17 cellular contexts compared by ENCODE assay signal in genomic region chr6:155509743-155510475, GRCh38. TPM values are rescaled to one million over a fixed set of nuclear protein-coding genes. Genes with fewer than 3 reads are reported as not detected.
A peak's percentile ranks its signal among the peaks of the same experiment; 100 is the strongest.
DNase-seq lines count a peak whose midpoint lies in the region; TF ChIP-seq lines count a peak whose summit lies in the region.
"Had no signal": no experiment of that assay in that cellular context is flagged by ENCODE, and none has a peak within 500 bp of the region (broad histone marks: within the 10 kb centered on the region; RNA-seq: fewer than 3 reads in every experiment).

No MANE protein-coding gene starts in this region.

- H3K4me3 Mint-ChIP-seq in activated naive CD4-positive, alpha-beta T cell treated with anti-CD3 and anti-CD28 coated beads for 36 hours = no peak overlapping the region
- H3K4me3 Mint-ChIP-seq: CD4-positive, alpha-beta memory T cell; GM23338 had no signal

- peak overlapping the region; percentile 28 to 39 for H3K27ac ChIP-seq in tibial artery
- H3K27ac ChIP-seq: C4-2B had no signal

- H3K27me3 ChIP-seq in MG63 = no peaks in the 10 kb centered on the region
- H3K27me3 ChIP-seq in tibial artery = no peaks in the 10 kb centered on the region
- H3K27me3 ChIP-seq: BE2C had no signal

- H3K27me3 Mint-ChIP-seq in activated naive CD4-positive, alpha-beta T cell treated with anti-CD3 and anti-CD28 coated beads for 36 hours (ENCODE audit: low read depth) = no peaks in the 10 kb centered on the region

- H3K36me3 Mint-ChIP-seq in activated naive CD4-positive, alpha-beta T cell treated with anti-CD3 and anti-CD28 coated beads for 36 hours (ENCODE audit: low read depth) = no peaks in the 10 kb centered on the region
- H3K36me3 Mint-ChIP-seq: CD4-positive, alpha-beta memory T cell had no signal

- no peaks in the 10 kb centered on the region for H3K36me3 ChIP-seq in MG63
- H3K36me3 ChIP-seq in tibial artery = no peaks in the 10 kb centered on the region
- H3K36me3 ChIP-seq: BE2C had no signal

- peaks cover 30% of the 10 kb centered on the region for H3K4me1 Mint-ChIP-seq in activated naive CD4-positive, alpha-beta T cell treated with anti-CD3 and anti-CD28 coated beads for 36 hours (ENCODE audit: low read depth)
- H3K4me1 Mint-ChIP-seq: CD4-positive, alpha-beta memory T cell; GM23338 had no signal

- H3K9me3 ChIP-seq in MG63 (no peaks in the 10 kb centered on the region), tibial artery (no peaks in the 10 kb centered on the region)
- H3K9me3 ChIP-seq: BE2C had no signal

- H3K4me3 ChIP-seq in MG63 = no peak overlapping the region
- no peak overlapping the region for H3K4me3 ChIP-seq in tibial artery
- H3K4me3 ChIP-seq: GM23338 had no signal

- CTCF ChIA-PET in activated naive CD4-positive, alpha-beta T cell treated with anti-CD3 and anti-CD28 coated beads for 36 hours (lab: Charles Lee) = interaction anchor here (0.9 kb wide), 1 partner anchor 176 kb away, joined by 5 read pairs; no protein-coding TSS in a partner anchor

- TF ChIP-seq CTCF in tibial artery (IDR thresholded peaks at IDR 0.05) = no peak

- peaks cover 0 to 64% (median 23%) of the 10 kb centered on the region in 4 donors for H3K4me1 ChIP-seq in tibial artery

- H3K27ac Mint-ChIP-seq in activated naive CD4-positive, alpha-beta T cell treated with anti-CD3 and anti-CD28 coated beads for 36 hours = peak overlapping the region; percentile 73
- H3K27ac Mint-ChIP-seq: CD4-positive, alpha-beta memory T cell; GM23338 had no signal

- intact Hi-C loops in activated naive CD4-positive, alpha-beta T cell treated with anti-CD3 and anti-CD28 coated beads for 36 hours (cut with micrococcal nuclease) = loop anchor here (5.0 to 10.0 kb wide), 3 partner anchors 835 to 1265 kb away; no protein-coding TSS in a partner anchor
- intact Hi-C loops in tibial artery (cut with DNase I; ENCODE audit: low total_unique reads) = no loop called here

- H3K9me3 Mint-ChIP-seq in activated naive CD4-positive, alpha-beta T cell treated with anti-CD3 and anti-CD28 coated beads for 36 hours = no peaks in the 10 kb centered on the region
- H3K9me3 Mint-ChIP-seq: GM23338 had no signal

- no peak for DNase-seq in activated naive CD4-positive, alpha-beta T cell treated with anti-CD3 and anti-CD28 coated beads for 36 hours
- no peak for DNase-seq in activated naive CD4-positive, alpha-beta T cell treated with anti-CD3 and anti-CD28 coated beads, Interleukin-2, amount 50 U/mL, for 16 hours
- DNase-seq in MG63 (peak; percentile 26), fibroblast of gingiva (ENCODE audit: low read depth) (peak; percentile 24), tibial artery (no peak), DMS 273 (lab: John Stamatoyannopoulos, UW; ENCODE audit: unreplicated experiment) (no peak)
- DNase-seq in activated CD4-positive, CD25-positive, alpha-beta regulatory T cell treated with anti-CD3 and anti-CD28 coated beads, Interleukin-2, amount 50 U/mL, for 72 hours = no peak
- DNase-seq: BE2C; CD4-positive, alpha-beta memory T cell; DMS153; DMS79 treated with DMSO at 0.1 percent for 48 hours; EL; H7 had no signal

RNA-seq across cellular contexts. Expression of gene NOX3, which starts 54.3 kb away (rescaled TPM):
- total RNA-seq in activated naive CD4-positive, alpha-beta T cell treated with anti-CD3 and anti-CD28 coated beads for 36 hours = not detected
- total RNA-seq in MG63 (2014; rRNA removed; shearing (Covaris generic); ENCODE audit: low replicate concordance) = not detected in 2 replicates
- total RNA-seq: A172; CD4-positive, alpha-beta memory T cell; GM23338; H7; HT-29 had no signal

Comparison
In these comparisons a context has a peak if more than half of its experiments do, and no peak if none do; other contexts are left out.
1. DNase-seq: peak in MG63 (single experiment) and fibroblast of gingiva (single experiment); none in activated naive CD4-positive, alpha-beta T cell treated with anti-CD3 and anti-CD28 coated beads for 36 hours (single experiment), activated naive CD4-positive, alpha-beta T cell treated with anti-CD3 and anti-CD28 coated beads, Interleukin-2, amount 50 U/mL, for 16 hours (single experiment), tibial artery (0 of 2), activated CD4-positive, CD25-positive, alpha-beta regulatory T cell treated with anti-CD3 and anti-CD28 coated beads, Interleukin-2, amount 50 U/mL, for 72 hours (single experiment) and DMS 273 (single experiment).